ENCODE assay signal across 8 cellular contexts in the genomic region with DNA sequence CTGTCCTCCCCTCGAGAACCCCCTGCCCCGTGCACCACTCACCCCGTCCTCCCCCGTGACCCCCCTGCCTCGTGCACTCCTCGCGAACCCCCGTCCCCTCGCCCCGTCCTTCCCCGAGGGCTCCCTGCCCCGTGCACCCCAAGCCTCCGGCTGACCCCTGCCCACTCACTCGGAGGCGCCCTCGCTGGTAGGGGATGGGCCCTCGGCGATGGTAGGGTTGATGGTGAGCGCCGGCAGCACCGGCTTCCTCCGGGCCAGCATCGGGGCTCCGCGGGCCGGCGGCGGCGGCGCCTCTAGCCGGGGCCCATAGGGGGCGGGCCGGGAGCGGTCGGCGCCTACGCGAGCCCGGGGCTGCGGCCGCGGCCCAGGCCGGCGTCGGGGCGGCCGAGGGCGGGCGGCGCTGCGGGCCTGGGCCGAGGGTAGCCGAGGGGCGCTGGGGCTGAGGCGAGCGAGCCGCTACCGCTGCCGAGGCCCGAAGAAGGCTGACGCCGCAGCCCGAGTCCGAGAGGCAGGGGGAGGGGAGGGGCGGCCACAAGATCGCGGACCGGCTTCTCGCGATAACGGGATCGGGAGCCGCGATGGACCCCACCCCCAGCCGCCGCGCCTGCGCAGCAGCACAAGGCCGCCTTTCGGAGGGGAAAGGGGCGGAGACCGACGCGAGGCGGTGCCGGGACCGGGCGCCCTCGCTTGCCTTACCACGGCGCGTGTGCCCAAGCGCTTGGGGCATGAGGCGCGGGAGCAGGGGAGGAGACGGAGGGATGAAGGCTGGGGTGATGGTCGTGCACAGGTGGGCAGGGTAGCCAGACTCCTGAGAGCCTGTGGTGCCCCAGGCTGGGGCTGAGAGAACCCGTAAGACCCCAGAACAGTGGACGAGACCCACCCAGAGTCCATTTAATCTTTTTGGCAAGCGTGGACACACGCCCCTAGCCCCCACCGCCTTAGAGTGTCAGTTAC. TPM values are rescaled to one million over a fixed set of nuclear protein-coding genes. Genes with fewer than 3 reads are reported as not detected.
A peak's percentile ranks its signal among the peaks of the same experiment; 100 is the strongest.
DNase-seq lines count a peak whose midpoint lies in the region; ATAC-seq and TF ChIP-seq lines count a peak whose summit lies in the region.

A gene (minus strand): TSS at position 508 of the 954 bp plus-strand sequence. CDS start 247 bp downstream, at position 261.

- POLR2A ChIA-PET in activated B cell treated with CpG ODN at 0.5 μM for 24 hours (lab: Charles Lee): interaction anchor here (0.7 to 1.2 kb wide), 3 partner anchors 15 to 219 kb away, joined by 3 to 4 read pairs (median 4); a partner anchor contains a TSS

- CTCF ChIA-PET in activated B cell treated with CpG ODN at 0.5 μM for 24 hours (lab: Charles Lee): interaction anchor here (1.2 kb wide), 1 partner anchor 16 kb away, joined by 6 read pairs; no protein-coding TSS in a partner anchor

- ATAC-seq in HG03108 (IDR thresholded peaks at IDR 0.05; ENCODE audit: unreplicated experiment) (peak; percentile 71), activated B cell treated with CpG ODN at 0.5 μM for 24 hours (ENCODE audit: low read depth) (peak; percentile 96)

- intact Hi-C loops in activated B cell treated with CpG ODN at 0.5 μM for 24 hours (cut with micrococcal nuclease): loop anchor here (1.0 to 10.0 kb wide), 6 partner anchors 9 to 137 kb away; a partner anchor contains a TSS

- H3K4me3 Mint-ChIP-seq in activated B cell treated with CpG ODN at 0.5 μM for 24 hours (peak within 1 kb of the TSS; percentile 85), immature natural killer cell (peak within 1 kb of the TSS; percentile 88 to 94 (median 92))

- no peak for TF ChIP-seq CTCF in activated B cell treated with CpG ODN at 0.5 μM for 24 hours (IDR thresholded peaks at IDR 0.05)
- no peak for TF ChIP-seq CTCF in cardiac fibroblast (IDR thresholded peaks at IDR 0.05; ENCODE audit: low read depth, low read length)

- peak; percentile 87 for TF ChIP-seq POLR2A in GM18526 (IDR thresholded peaks at IDR 0.05; ENCODE audit: extremely low read depth, insufficient read length)

- H3K9me3 Mint-ChIP-seq in activated B cell treated with CpG ODN at 0.5 μM for 24 hours (no peaks in the 10 kb centered on the region), immature natural killer cell (no peaks in the 10 kb centered on the region)

- H3K4me1 Mint-ChIP-seq in activated B cell treated with CpG ODN at 0.5 μM for 24 hours (peaks cover 24% of the 10 kb centered on the region), immature natural killer cell (peaks cover 18 to 23% of the 10 kb centered on the region in 2 donors)

- DNase-seq in A172 (ENCODE audit: low spot score) (peak; percentile 83), NCI-H2227 treated with DMSO at 0.1 percent for 48 hours (lab: John Stamatoyannopoulos, UW) (peak; percentile 80), activated B cell treated with CpG ODN at 0.5 μM for 24 hours (peak; percentile 97), cardiac fibroblast (ENCODE audit: low read depth in 2 of 2) (peak; percentile 93 to 94), immature natural killer cell (peak; percentile 95 to 97 (median 96)), smooth muscle cell of the brain vasculature (ENCODE audit: low read depth, low spot score) (peak; percentile 72)

- H3K4me3 ChIP-seq in cardiac fibroblast (replicated peaks in 1 of 2; ENCODE audit: low read depth in 2 of 2, low read length in 2 of 2): peak within 1 kb of the TSS; percentile 91 to 94

- H3K27me3 Mint-ChIP-seq in activated B cell treated with CpG ODN at 0.5 μM for 24 hours: no peaks in the 10 kb centered on the region
- H3K27me3 Mint-ChIP-seq in immature natural killer cell (ENCODE audit: low read depth in 3 of 3): peaks cover 0 to 8% (median 2%) of the 10 kb centered on the region in 3 donors

- peak within 1 kb of the TSS; percentile 78 for H3K27ac Mint-ChIP-seq in activated B cell treated with CpG ODN at 0.5 μM for 24 hours
- H3K27ac Mint-ChIP-seq in immature natural killer cell: peak within 1 kb of the TSS; percentile 86 to 97 (median 92)

- H3K36me3 Mint-ChIP-seq in activated B cell treated with CpG ODN at 0.5 μM for 24 hours (ENCODE audit: low read depth) (peaks cover 9% of the 10 kb centered on the region), immature natural killer cell (no peaks in the 10 kb centered on the region)

RNA-seq across cellular contexts. Expression of the gene that starts here (rescaled TPM):
- total RNA-seq in A172 (2014; rRNA removed; shearing (Covaris generic)): 203 and 204 TPM in 2 replicates
- 126 TPM in 2 replicates for total RNA-seq in activated B cell treated with CpG ODN at 0.5 μM for 24 hours
- polyA plus RNA-seq in immature natural killer cell: 10 to 100 TPM; 75.5 to 96.0 (median 86.6) TPM

Comparison
In these comparisons a context has a peak if more than half of its experiments do, and no peak if none do; other contexts are left out.
1. Peak in every context shown above with its lines: DNase-seq, ATAC-seq and H3K4me3 ChIP-seq.